In genomic region chr12:75969768-75970167, GRCh38 we compare ENCODE assay signal across 12 cellular contexts.
DNase-seq lines count a peak whose midpoint lies in the region; ATAC-seq and TF ChIP-seq lines count a peak whose summit lies in the region.
"Had no signal": no experiment of that assay in that cellular context is flagged by ENCODE, and none has a peak within 500 bp of the region (broad histone marks: within the 10 kb centered on the region; RNA-seq: fewer than 3 reads in every experiment).

No MANE protein-coding gene starts in this region.

- no peak for TF ChIP-seq EP300 in ovary (IDR thresholded peaks at IDR 0.05)

- H3K9ac ChIP-seq in HCT116 (ENCODE audit: low read length) = no peak overlapping the region

- DNase-seq in CD1c-positive myeloid dendritic cell (ENCODE audit: extremely low spot score) (peak; percentile 90), HCT116 (ENCODE audit: low read depth, low spot score) (no peak), medulla oblongata (ENCODE audit: extremely low spot score) (peak; percentile 25), activated gamma-delta T cell treated with Interleukin-2 at 50 U/mL for 16 hours (no peak), NCI-H1694 treated with DMSO at 0.1 percent for 48 hours (lab: John Stamatoyannopoulos, UW) (no peak), ovary (no peak)
- DNase-seq in effector memory CD8-positive, alpha-beta T cell = no peak
- DNase-seq: activated effector memory CD4-positive, alpha-beta T cell treated with anti-CD3 and anti-CD28 coated beads, Interleukin-2, amount 50 U/mL, for 16 hours; gastrocnemius medialis; stimulated activated CD4-positive, alpha-beta T cell treated with anti-CD3 and anti-CD28 coated beads, Interleukin-2, amount 100 ng/mL, for 24 hours; stimulated activated naive CD4-positive, alpha-beta T cell had no signal

- H3K36me3 ChIP-seq in HCT116 (ENCODE audit: control insufficient read depth in 1 of 2, insufficient read depth in 2 of 2, low read length in 2 of 2) (no peaks in the 10 kb centered on the region), ovary (no peaks in the 10 kb centered on the region)
- H3K36me3 ChIP-seq: gastrocnemius medialis had no signal

- no peaks in the 10 kb centered on the region for H4K20me1 ChIP-seq in HCT116 (ENCODE audit: insufficient read depth)

- no peak overlapping the region for H2AFZ ChIP-seq in HCT116 (ENCODE audit: low read depth, low read length, poor library complexity, severe bottlenecking)

- no peaks in the 10 kb centered on the region for H3K9me2 ChIP-seq in HCT116 (ENCODE audit: insufficient read depth)

- 74 to 86% (median 86%) methylated on average over 5 of the region's 5 CpGs for WGBS in ovary, 3 donors

- CTCF ChIA-PET in HCT116 (lab: Charles Lee) = no interaction called here

- H3K27ac ChIP-seq in HCT116 (ENCODE audit: low read depth, low read length) (peak overlapping the region; percentile 25), ovary (no peak overlapping the region)
- H3K27ac ChIP-seq: gastrocnemius medialis had no signal

- no peak for TF ChIP-seq RAD21 in HCT116 (IDR thresholded peaks at IDR 0.05; ENCODE audit: low read depth)

- no peak; the same call in 1 of the 2 replicates for ATAC-seq in HCT116
- ATAC-seq in effector memory CD8-positive, alpha-beta T cell (replicated peaks) = no peak
- ATAC-seq in HG03565 (IDR thresholded peaks at IDR 0.05; ENCODE audit: unreplicated experiment) = no peak
- ATAC-seq: gastrocnemius medialis had no signal

- BruUV-seq in HCT116 (replicated peaks; lab: Mats Ljungman, UMichigan) = no TSS peak

- TF ChIP-seq POLR2A in HCT116 (IDR thresholded peaks at IDR 0.05; ENCODE audit: borderline replicate concordance, extremely low read depth, insufficient read depth, insufficient read length) = no peak
- no peak for TF ChIP-seq POLR2A in ovary (IDR thresholded peaks at IDR 0.05)

- peak overlapping the region; percentile 35 to 60 for H3K27ac Mint-ChIP-seq in effector memory CD8-positive, alpha-beta T cell

- POLR2A ChIA-PET in HCT116 (lab: Charles Lee) = interaction anchor here (1.1 kb wide), 1 partner anchor 10 kb away, joined by 3 read pairs; no protein-coding TSS in a partner anchor

- TF ChIP-seq CTCF in HCT116 (IDR thresholded peaks at IDR 0.05 in 2 of 3, conservative IDR thresholded peaks at IDR 0.05 in 1 of 3; ENCODE audit: borderline replicate concordance in 1 of 3, insufficient read depth in 1 of 3, low read depth in 2 of 3, low read length in 2 of 3) (no peak), ovary (IDR thresholded peaks at IDR 0.05) (no peak)

- H3K4me1 ChIP-seq in HCT116 (ENCODE audit: control insufficient read depth in 1 of 2, insufficient read depth in 2 of 2, low read length in 2 of 2) = peaks cover 26 to 53% of the 10 kb centered on the region in 2 experiments
- H3K4me1 ChIP-seq in ovary (ENCODE audit: insufficient read depth) = no peaks in the 10 kb centered on the region

- H3K4me3 ChIP-seq in HCT116 (replicated peaks in 1 of 2; ENCODE audit: low read depth in 1 of 2, low read length in 2 of 2) (no peak overlapping the region), ovary (no peak overlapping the region)
- H3K4me3 ChIP-seq: gastrocnemius medialis had no signal

- H3K4me3 Mint-ChIP-seq in effector memory CD8-positive, alpha-beta T cell = no peak overlapping the region

- no peak overlapping the region for H3K4me2 ChIP-seq in HCT116 (ENCODE audit: low read length)

- no peaks in the 10 kb centered on the region for H3K9me3 ChIP-seq in HCT116 (ENCODE audit: control insufficient read depth in 1 of 2, insufficient read depth in 1 of 2, low read depth in 1 of 2, low read length in 2 of 2)
- no peaks in the 10 kb centered on the region for H3K9me3 ChIP-seq in ovary
- H3K9me3 ChIP-seq: gastrocnemius medialis had no signal

- no peaks in the 10 kb centered on the region for H3K36me3 Mint-ChIP-seq in effector memory CD8-positive, alpha-beta T cell (ENCODE audit: insufficient read depth)

- no peaks in the 10 kb centered on the region for H3K27me3 Mint-ChIP-seq in effector memory CD8-positive, alpha-beta T cell

- no peaks in the 10 kb centered on the region for H3K27me3 ChIP-seq in HCT116 (ENCODE audit: insufficient read depth, low read length)
- no peaks in the 10 kb centered on the region for H3K27me3 ChIP-seq in ovary
- H3K27me3 ChIP-seq: gastrocnemius medialis had no signal

- no peaks in the 10 kb centered on the region for H3K79me2 ChIP-seq in HCT116 (ENCODE audit: insufficient read depth, low read length)

- no peaks in the 10 kb centered on the region for H3K9me3 Mint-ChIP-seq in effector memory CD8-positive, alpha-beta T cell

- RAD21 ChIA-PET in HCT116 (lab: Charles Lee; ENCODE audit: low non-redundant PET in 1 of 2, low total read pairs in 2 of 2, uncharacterized antibody in 2 of 2, unreplicated experiment in 2 of 2) = no interaction called here

- intact Hi-C loops in HCT116 (cut with micrococcal nuclease) = no loop called here
- intact Hi-C loops in ovary (cut with DNase I) = no loop called here

- H3K4me1 Mint-ChIP-seq in effector memory CD8-positive, alpha-beta T cell (ENCODE audit: low read depth in 2 of 2) = peaks cover 1 to 4% of the 10 kb centered on the region in 2 donors

TF ChIP-seq in HCT116, 20 proteins besides CTCF, POLR2A, EP300 and RAD21 (continues in another document):
- no peak for TF ChIP-seq FOSL1 (IDR thresholded peaks at IDR 0.05; ENCODE audit: low read depth)
- TF ChIP-seq ELF1 (IDR thresholded peaks at IDR 0.05; ENCODE audit: borderline replicate concordance, low read depth) = no peak
- TF ChIP-seq SRF (IDR thresholded peaks at IDR 0.05; ENCODE audit: low read depth) = no peak
- TF ChIP-seq SIN3A (IDR thresholded peaks at IDR 0.05; ENCODE audit: low read depth) = no peak
- no peak for TF ChIP-seq CBX3 (IDR thresholded peaks at IDR 0.05; ENCODE audit: low read depth)
- TF ChIP-seq YY1 (IDR thresholded peaks at IDR 0.05; ENCODE audit: extremely low read depth, insufficient replicate concordance, low read depth, low read length) = no peak
- no peak for TF ChIP-seq ATF3 (IDR thresholded peaks at IDR 0.05)
- no peak for TF ChIP-seq TCF7L2 (IDR thresholded peaks at IDR 0.05; ENCODE audit: borderline replicate concordance, extremely low read depth, insufficient read depth, insufficient read length)
- TF ChIP-seq MAX (IDR thresholded peaks at IDR 0.05) = no peak
- no peak for TF ChIP-seq EGR1 (IDR thresholded peaks at IDR 0.05; ENCODE audit: low read depth)
- no peak for TF ChIP-seq REST (IDR thresholded peaks at IDR 0.05; ENCODE audit: low read depth)
- TF ChIP-seq SP1 (IDR thresholded peaks at IDR 0.05; ENCODE audit: low read depth) = no peak
- no peak for TF ChIP-seq POLR2AphosphoS5 (IDR thresholded peaks at IDR 0.05; ENCODE audit: low read depth, low read length)
- no peak for TF ChIP-seq EZH2 (IDR thresholded peaks at IDR 0.05)
- TF ChIP-seq ZNF274 (IDR thresholded peaks at IDR 0.05; ENCODE audit: low read depth, low read length) = no peak
- no peak for TF ChIP-seq CEBPB (IDR thresholded peaks at IDR 0.05; ENCODE audit: low read depth)
- no peak for TF ChIP-seq ZBTB33 (IDR thresholded peaks at IDR 0.05; ENCODE audit: extremely low read depth, insufficient replicate concordance, low read length)
- no peak for TF ChIP-seq ZFX (IDR thresholded peaks at IDR 0.05)
- TF ChIP-seq EZH2phosphoT487 (IDR thresholded peaks at IDR 0.05; ENCODE audit: borderline replicate concordance) = no peak

Comparison
In these comparisons a context has a peak if more than half of its experiments do, and no peak if none do; other contexts are left out.
1. DNase-seq: peak in CD1c-positive myeloid dendritic cell (single experiment) and medulla oblongata (single experiment); none in HCT116 (single experiment), effector memory CD8-positive, alpha-beta T cell (0 of 3), activated gamma-delta T cell treated with Interleukin-2 at 50 U/mL for 16 hours (single experiment), NCI-H1694 treated with DMSO at 0.1 percent for 48 hours (single experiment) and ovary (0 of 5).